ENCODE assay signal across 10 cellular contexts in the genomic region with DNA sequence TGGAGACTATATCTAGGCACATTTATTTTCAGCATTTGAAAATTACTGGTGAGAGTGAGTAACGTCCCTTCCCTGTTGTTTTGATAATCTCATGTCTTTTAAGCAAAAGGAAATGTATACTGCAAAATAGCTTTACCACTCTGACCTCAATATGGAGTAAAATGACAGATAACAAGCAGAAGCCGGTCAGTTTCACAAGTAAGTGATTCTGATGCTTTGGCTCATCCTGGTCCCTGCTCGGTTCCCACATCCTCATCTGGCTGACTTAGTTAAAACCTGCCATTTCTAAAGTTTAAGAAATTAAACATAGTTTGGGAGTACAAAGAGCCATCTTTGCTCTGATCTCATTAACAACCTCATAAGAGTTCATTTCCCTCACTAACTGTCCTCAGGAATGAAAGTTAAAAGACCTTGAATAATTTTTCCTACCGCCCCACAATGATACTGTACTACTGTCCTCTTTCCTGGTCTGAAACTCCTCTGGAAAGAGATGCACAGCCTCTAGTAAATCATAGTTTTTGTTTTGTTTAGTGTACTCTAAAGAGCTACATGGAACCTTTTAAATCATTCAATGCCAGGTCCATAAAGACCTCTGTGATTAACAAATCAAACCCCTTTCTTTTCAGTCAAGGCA.
DNase-seq lines count a peak whose midpoint lies in the region; ATAC-seq and TF ChIP-seq lines count a peak whose summit lies in the region.
"Had no signal": no experiment of that assay in that cellular context is flagged by ENCODE, and none has a peak within 500 bp of the region (broad histone marks: within the 10 kb centered on the region; RNA-seq: fewer than 3 reads in every experiment).

No MANE protein-coding gene starts in this region.

- H3K27ac ChIP-seq in gastrocnemius medialis (peak overlapping the region in 3 of 4 donors; percentile 63 to 75 (median 71)), suprapubic skin (no peak overlapping the region), endodermal cell (ENCODE audit: low read depth, low read length) (no peak overlapping the region)

- peak; percentile 63 to 67 for ATAC-seq in activated T-cell treated with anti-CD3 and anti-CD28 coated beads, Interleukin-2, amount 50 U/mL, for 72 hours (replicated peaks in 1 of 2)
- ATAC-seq in GM21786 (IDR thresholded peaks at IDR 0.05; ENCODE audit: unreplicated experiment), result peak; percentile 38
- ATAC-seq in gastrocnemius medialis, result no peak

- peaks cover 6 to 8% of the 10 kb centered on the region in 2 donors for H3K36me3 Mint-ChIP-seq in activated T-cell treated with anti-CD3 and anti-CD28 coated beads, Interleukin-2, amount 50 U/mL, for 72 hours (ENCODE audit: insufficient read depth in 2 of 2)
- peaks cover 51% of the 10 kb centered on the region for H3K36me3 Mint-ChIP-seq in T-helper 1 cell treated with Interleukin-12 subunit alpha and Interleukin-12 subunit beta and Interleukin-4 antibody, amounts not matched to agents 30 μg/mL and 1 μg/mL, for 36 hours (ENCODE audit: low read depth)
- H3K36me3 Mint-ChIP-seq in endodermal cell (ENCODE audit: low read depth), result peaks cover 9% of the 10 kb centered on the region

- in situ Hi-C loops in gastrocnemius medialis (cut with MboI; ENCODE audit: low sequenced_read_pairs in 4 of 4), result no loop called here

- TF ChIP-seq POLR2A in gastrocnemius medialis (IDR thresholded peaks at IDR 0.05), result no peak
- no peak for TF ChIP-seq POLR2A in suprapubic skin (IDR thresholded peaks at IDR 0.05)

- DNase-seq in activated T-cell treated with anti-CD3 and anti-CD28 coated beads, Interleukin-2, amount 50 U/mL, for 72 hours, result peak; percentile 55 to 62
- DNase-seq in activated T-cell treated with anti-CD3 and anti-CD28 coated beads for 4 hours (no peak), gastrocnemius medialis (no peak), suprapubic skin (ENCODE audit: low spot score in 2 of 2) (no peak), COR-L47 (lab: John Stamatoyannopoulos, UW) (no peak), endodermal cell (no peak)
- DNase-seq: foreskin fibroblast, kidney glomerular epithelial cell had no signal

- 63% methylated on average over 4 of the region's 4 CpGs for WGBS in suprapubic skin
- 56 to 79% methylated on average over 2 to 4 of the region's 4 CpGs for WGBS in endodermal cell (ENCODE audit: insufficient coverage in 1 of 2, insufficient read length in 1 of 2), 2 experiments

- H3K27ac Mint-ChIP-seq in activated T-cell treated with anti-CD3 and anti-CD28 coated beads, Interleukin-2, amount 50 U/mL, for 72 hours, result peak overlapping the region; percentile 95
- H3K27ac Mint-ChIP-seq in T-helper 1 cell treated with Interleukin-12 subunit alpha and Interleukin-12 subunit beta and Interleukin-4 antibody, amounts not matched to agents 30 μg/mL and 1 μg/mL, for 36 hours, result peak overlapping the region; percentile 91
- no peak overlapping the region for H3K27ac Mint-ChIP-seq in endodermal cell

- peaks cover 96% of the 10 kb centered on the region for H3K4me1 Mint-ChIP-seq in activated T-cell treated with anti-CD3 and anti-CD28 coated beads, Interleukin-2, amount 50 U/mL, for 72 hours (ENCODE audit: low read depth)
- H3K4me1 Mint-ChIP-seq in T-helper 1 cell treated with Interleukin-12 subunit alpha and Interleukin-12 subunit beta and Interleukin-4 antibody, amounts not matched to agents 30 μg/mL and 1 μg/mL, for 36 hours (ENCODE audit: low read depth), result peaks cover 75% of the 10 kb centered on the region
- H3K4me1 Mint-ChIP-seq in endodermal cell, result peaks cover 18% of the 10 kb centered on the region

- peaks cover 91 to 92% of the 10 kb centered on the region in 2 donors for H3K4me1 ChIP-seq in gastrocnemius medialis
- peaks cover 14% of the 10 kb centered on the region for H3K4me1 ChIP-seq in suprapubic skin
- no peaks in the 10 kb centered on the region for H3K4me1 ChIP-seq in endodermal cell (ENCODE audit: control insufficient read depth, insufficient read depth, low read length)

- TF ChIP-seq CTCF in gastrocnemius medialis (IDR thresholded peaks at IDR 0.05 in 4 of 5, conservative IDR thresholded peaks at IDR 0.05 in 1 of 5), result no peak
- TF ChIP-seq CTCF in suprapubic skin (IDR thresholded peaks at IDR 0.05), result no peak
- TF ChIP-seq CTCF in endodermal cell (conservative IDR thresholded peaks at IDR 0.05), result no peak

- no peaks in the 10 kb centered on the region for H3K27me3 ChIP-seq in gastrocnemius medialis
- no peaks in the 10 kb centered on the region for H3K27me3 ChIP-seq in suprapubic skin
- no peaks in the 10 kb centered on the region for H3K27me3 ChIP-seq in endodermal cell (ENCODE audit: control insufficient read depth, insufficient read depth, low read length, poor library complexity, severe bottlenecking)

- H3K36me3 ChIP-seq in gastrocnemius medialis (no peaks in the 10 kb centered on the region), suprapubic skin (no peaks in the 10 kb centered on the region), endodermal cell (ENCODE audit: control insufficient read depth, insufficient read depth, low read length) (peaks cover 4% of the 10 kb centered on the region)

- H3K9me3 ChIP-seq in gastrocnemius medialis (no peaks in the 10 kb centered on the region), suprapubic skin (no peaks in the 10 kb centered on the region), endodermal cell (ENCODE audit: control insufficient read depth, low read length) (peaks cover 6% of the 10 kb centered on the region)

- H3K4me3 Mint-ChIP-seq in activated T-cell treated with anti-CD3 and anti-CD28 coated beads, Interleukin-2, amount 50 U/mL, for 72 hours, result peak overlapping the region; percentile 33 to 72
- H3K4me3 Mint-ChIP-seq in T-helper 1 cell treated with Interleukin-12 subunit alpha and Interleukin-12 subunit beta and Interleukin-4 antibody, amounts not matched to agents 30 μg/mL and 1 μg/mL, for 36 hours, result peak overlapping the region; percentile 74
- H3K4me3 Mint-ChIP-seq in endodermal cell, result no peak overlapping the region

- H3K4me3 ChIP-seq in gastrocnemius medialis, result no peak overlapping the region
- no peak overlapping the region for H3K4me3 ChIP-seq in suprapubic skin
- no peak overlapping the region for H3K4me3 ChIP-seq in endodermal cell (ENCODE audit: low read length)

- peaks cover 0 to 2% of the 10 kb centered on the region in 2 donors for H3K9me3 Mint-ChIP-seq in activated T-cell treated with anti-CD3 and anti-CD28 coated beads, Interleukin-2, amount 50 U/mL, for 72 hours
- peaks cover 9% of the 10 kb centered on the region for H3K9me3 Mint-ChIP-seq in T-helper 1 cell treated with Interleukin-12 subunit alpha and Interleukin-12 subunit beta and Interleukin-4 antibody, amounts not matched to agents 30 μg/mL and 1 μg/mL, for 36 hours
- no peaks in the 10 kb centered on the region for H3K9me3 Mint-ChIP-seq in endodermal cell

- TF ChIP-seq EP300 in suprapubic skin (IDR thresholded peaks at IDR 0.05), result no peak

- H3K9ac ChIP-seq in endodermal cell (ENCODE audit: extremely low read depth, low read length, poor library complexity, severe bottlenecking), result no peak overlapping the region

- intact Hi-C loops in gastrocnemius medialis (cut with DNase I; ENCODE audit: low total_unique reads), result loop anchor here (5.0 kb wide), 1 partner anchor 44 kb away; no protein-coding TSS in a partner anchor

- no peaks in the 10 kb centered on the region for H3K27me3 Mint-ChIP-seq in activated T-cell treated with anti-CD3 and anti-CD28 coated beads, Interleukin-2, amount 50 U/mL, for 72 hours (ENCODE audit: low read depth)
- no peaks in the 10 kb centered on the region for H3K27me3 Mint-ChIP-seq in T-helper 1 cell treated with Interleukin-12 subunit alpha and Interleukin-12 subunit beta and Interleukin-4 antibody, amounts not matched to agents 30 μg/mL and 1 μg/mL, for 36 hours (ENCODE audit: low read depth)
- H3K27me3 Mint-ChIP-seq in endodermal cell (ENCODE audit: insufficient read depth), result no peaks in the 10 kb centered on the region

Comparison
In these comparisons a context has a peak if more than half of its experiments do, and no peak if none do; other contexts are left out.
1. DNase-seq: peak in activated T-cell treated with anti-CD3 and anti-CD28 coated beads, Interleukin-2, amount 50 U/mL, for 72 hours (2 of 2); none in activated T-cell treated with anti-CD3 and anti-CD28 coated beads for 4 hours (single experiment), gastrocnemius medialis (0 of 2), suprapubic skin (0 of 2), COR-L47 (single experiment) and endodermal cell (single experiment).
2. ATAC-seq: peak in activated T-cell treated with anti-CD3 and anti-CD28 coated beads, Interleukin-2, amount 50 U/mL, for 72 hours (2 of 2) and GM21786 (single experiment); none in gastrocnemius medialis (0 of 2).
3. H3K27ac ChIP-seq: peak in gastrocnemius medialis (3 of 4); none in suprapubic skin (single experiment) and endodermal cell (single experiment).